17 cellular contexts compared by ENCODE assay signal in the genomic region with DNA sequence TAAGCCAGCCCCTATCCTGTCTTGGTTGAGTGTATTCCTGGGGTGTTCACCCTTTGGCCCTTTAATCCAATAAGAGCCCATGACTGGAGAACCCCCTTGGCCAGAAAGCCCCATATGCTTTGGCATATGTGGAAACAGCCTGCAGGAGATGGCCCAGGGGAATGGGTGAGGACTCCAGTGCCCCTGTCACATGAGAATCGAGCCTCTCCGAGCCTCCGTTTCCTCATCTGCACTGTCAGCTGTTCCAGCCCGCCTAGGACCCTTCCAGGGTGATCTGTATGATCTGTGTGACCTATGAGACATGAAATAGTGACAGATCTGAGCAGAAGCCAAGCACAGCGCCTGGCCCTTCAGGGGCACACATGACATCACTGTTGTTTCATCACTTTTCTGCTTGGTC.
"Had no signal": no experiment of that assay in that cellular context is flagged by ENCODE, and none has a peak within 500 bp of the region (broad histone marks: within the 10 kb centered on the region; RNA-seq: fewer than 3 reads in every experiment).

No MANE protein-coding gene starts in this region.

- DNase-seq: hypothalamus; immature natural killer cell; left ventricle myocardium inferior; naive thymus-derived CD8-positive, alpha-beta T cell; nucleus accumbens; pancreas; posterior cingulate gyrus; retina; right cardiac atrium; stimulated activated CD4-positive, alpha-beta T cell treated with anti-CD3 and anti-CD28 coated beads, Interleukin-4, amount 100 ng/mL, for 24 hours; stimulated activated naive CD4-positive, alpha-beta T cell; substantia nigra had no signal

- H3K9me3 ChIP-seq: left ventricle myocardium inferior, pancreas, prostate gland, tibial nerve, vagina had no signal

- H3K4me1 ChIP-seq: pancreas, prostate gland, vagina had no signal

- H3K36me3 ChIP-seq: left ventricle myocardium inferior, pancreas, prostate gland, tibial nerve, vagina had no signal

- H3K27me3 ChIP-seq: pancreas, vagina had no signal

- H3K27ac ChIP-seq: left ventricle myocardium inferior, pancreas, prostate gland, skin epidermis, tibial nerve, vagina had no signal

- H3K4me3 ChIP-seq: left ventricle myocardium inferior, lung, pancreas, prostate gland, skin epidermis, tibial nerve, vagina had no signal
